8 cellular contexts compared by ENCODE assay signal in the genomic region with DNA sequence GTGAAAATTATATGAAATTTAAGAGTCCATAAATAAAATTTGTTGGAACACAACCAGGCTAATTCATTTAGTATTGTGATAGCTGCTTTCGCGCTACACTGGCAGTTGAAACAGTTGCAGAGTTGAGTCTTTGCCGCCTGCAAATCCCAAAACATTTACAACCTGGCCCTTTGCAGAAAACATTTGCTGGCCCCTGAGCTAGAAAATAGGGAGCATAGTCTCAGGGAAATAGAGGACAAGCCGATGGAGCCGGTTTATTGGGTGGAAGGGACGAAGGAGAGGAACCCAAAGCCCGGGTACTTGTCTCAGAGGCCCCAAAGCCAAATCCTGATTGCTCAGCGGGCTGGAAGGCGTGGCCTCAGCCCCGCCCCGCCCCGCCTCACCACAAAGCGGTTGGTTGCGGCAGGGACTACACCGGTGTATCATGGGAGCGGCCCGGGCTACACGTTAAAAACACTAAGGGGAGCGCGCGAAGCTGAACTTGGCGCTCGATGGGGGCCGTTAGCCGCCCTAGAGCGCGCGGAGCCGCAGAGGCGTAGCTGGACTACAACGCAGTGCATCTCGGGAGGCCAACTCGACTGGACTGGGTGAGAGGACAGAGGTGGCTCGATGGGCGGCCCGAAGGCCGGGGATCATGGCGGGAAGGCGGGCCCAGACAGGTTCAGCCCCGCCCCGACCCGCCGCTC. TPM values are rescaled to one million over a fixed set of nuclear protein-coding genes. Genes with fewer than 3 reads are reported as not detected.
DNase-seq lines count a peak whose midpoint lies in the region; ATAC-seq and TF ChIP-seq lines count a peak whose summit lies in the region.

No MANE protein-coding gene starts in this region.

- peak overlapping the region; percentile 93 for H3K4me3 Mint-ChIP-seq in activated naive CD4-positive, alpha-beta T cell treated with anti-CD3 and anti-CD28 coated beads, Interleukin-2, amount 50 U/mL, for 24 hours
- peak overlapping the region; percentile 88 for H3K4me3 Mint-ChIP-seq in glutamatergic neuron (ENCODE audit: unreplicated experiment)

- no peak for TF ChIP-seq POLR2A in testis (IDR thresholded peaks at IDR 0.05)

- no peaks in the 10 kb centered on the region for H3K27me3 Mint-ChIP-seq in activated naive CD4-positive, alpha-beta T cell treated with anti-CD3 and anti-CD28 coated beads, Interleukin-2, amount 50 U/mL, for 24 hours
- H3K27me3 Mint-ChIP-seq in glutamatergic neuron (ENCODE audit: unreplicated experiment) = peaks cover 3% of the 10 kb centered on the region

- H3K36me3 ChIP-seq in SK-N-MC (ENCODE audit: insufficient read depth, low read length) (peaks cover 13% of the 10 kb centered on the region), testis (ENCODE audit: low read depth, missing control alignments) (no peaks in the 10 kb centered on the region)

- peak overlapping the region; percentile 64; the same call in 1 of the 2 replicates for H3K4me3 ChIP-seq in GM08714 (ENCODE audit: low read length)
- H3K4me3 ChIP-seq in SK-N-MC = peak overlapping the region; percentile 94
- peak overlapping the region; percentile 78 to 83 for H3K4me3 ChIP-seq in testis

- H3K9ac ChIP-seq in SK-N-MC (ENCODE audit: insufficient read length) = peak overlapping the region; percentile 92

- H3K9me3 ChIP-seq in SK-N-MC (ENCODE audit: low read depth, low read length) = no peaks in the 10 kb centered on the region
- no peaks in the 10 kb centered on the region for H3K9me3 ChIP-seq in testis

- peak; percentile 80 for ATAC-seq in HG02588 (IDR thresholded peaks at IDR 0.05; ENCODE audit: unreplicated experiment)
- peak; percentile 97 for ATAC-seq in omental fat pad (ENCODE audit: low FRiP score)

- H3K27ac Mint-ChIP-seq in activated naive CD4-positive, alpha-beta T cell treated with anti-CD3 and anti-CD28 coated beads, Interleukin-2, amount 50 U/mL, for 24 hours = peak overlapping the region; percentile 92
- peak overlapping the region; percentile 90 for H3K27ac Mint-ChIP-seq in glutamatergic neuron (ENCODE audit: unreplicated experiment)

- H3K9me3 Mint-ChIP-seq in activated naive CD4-positive, alpha-beta T cell treated with anti-CD3 and anti-CD28 coated beads, Interleukin-2, amount 50 U/mL, for 24 hours = no peaks in the 10 kb centered on the region
- H3K9me3 Mint-ChIP-seq in glutamatergic neuron (ENCODE audit: unreplicated experiment) = peaks cover 4% of the 10 kb centered on the region

- DNase-seq in NCI-H1048 (lab: John Stamatoyannopoulos, UW) (peak; percentile 93), SK-N-MC (ENCODE audit: low read depth, low spot score) (peak; percentile 56), glutamatergic neuron (peak; percentile 88), omental fat pad (ENCODE audit: low spot score) (peak; percentile 61), testis (peak; percentile 95)

- H3K4me1 Mint-ChIP-seq in activated naive CD4-positive, alpha-beta T cell treated with anti-CD3 and anti-CD28 coated beads, Interleukin-2, amount 50 U/mL, for 24 hours = peaks cover 18% of the 10 kb centered on the region
- H3K4me1 Mint-ChIP-seq in glutamatergic neuron (ENCODE audit: low read depth, unreplicated experiment) = no peaks in the 10 kb centered on the region

- H3K27ac ChIP-seq in SK-N-MC = peak overlapping the region; percentile 93
- peak overlapping the region; percentile 91 to 93 for H3K27ac ChIP-seq in testis

- intact Hi-C loops in testis (cut with DNase I; ENCODE audit: low total_unique reads) = no loop called here

- TF ChIP-seq CTCF in glutamatergic neuron (IDR thresholded peaks at IDR 0.05; ENCODE audit: partially characterized antibody, unreplicated experiment) = no peak
- TF ChIP-seq CTCF in omental fat pad (IDR thresholded peaks at IDR 0.05) = no peak
- no peak for TF ChIP-seq CTCF in testis (IDR thresholded peaks at IDR 0.05)

- no peaks in the 10 kb centered on the region for H3K36me3 Mint-ChIP-seq in activated naive CD4-positive, alpha-beta T cell treated with anti-CD3 and anti-CD28 coated beads, Interleukin-2, amount 50 U/mL, for 24 hours
- no peaks in the 10 kb centered on the region for H3K36me3 Mint-ChIP-seq in glutamatergic neuron (ENCODE audit: unreplicated experiment)

- 3% methylated on average over 26 to 39 of the region's 43 CpGs for WGBS in testis, 2 donors

- H3K4me1 ChIP-seq in testis = peaks cover 3% of the 10 kb centered on the region

- H3K27me3 ChIP-seq in testis = no peaks in the 10 kb centered on the region

RNA-seq across cellular contexts. Expression of gene SAC3D1, which starts 0.3 kb away (rescaled TPM):
- total RNA-seq in glutamatergic neuron (ENCODE audit: unreplicated experiment) (14.4 TPM), omental fat pad (10 to 100 TPM in 2 of 4 donors, 1 to 10 TPM in 2; 4.8 to 11.8 (median 10.1) TPM), testis (10 to 100 TPM; 40.5 to 41.0 TPM)
- 63.5 TPM for polyA plus RNA-seq in testis (ENCODE audit: insufficient read depth, low read depth, low replicate concordance)

RNA-seq across cellular contexts. Expression of gene SNX15, which starts 13.4 kb away (rescaled TPM):
- 40.4 TPM for total RNA-seq in glutamatergic neuron (ENCODE audit: unreplicated experiment)
- total RNA-seq in omental fat pad = 10 to 100 TPM; 14.7 to 28.5 (median 20.0) TPM
- 10 to 100 TPM; 17.0 to 22.5 TPM for total RNA-seq in testis
- polyA plus RNA-seq in testis (ENCODE audit: insufficient read depth, low read depth, low replicate concordance) = 15.6 TPM

RNA-seq across cellular contexts. Expression of gene NAALADL1, which starts 17.7 kb away (rescaled TPM):
- total RNA-seq in glutamatergic neuron (ENCODE audit: unreplicated experiment) (1.6 TPM), omental fat pad (10 to 100 TPM; 17.0 to 39.1 (median 23.3) TPM), testis (10 to 100 TPM; 16.5 to 18.1 TPM)
- 16.0 TPM for polyA plus RNA-seq in testis (ENCODE audit: insufficient read depth, low read depth, low replicate concordance)

RNA-seq across cellular contexts. Expression of gene ARL2, which starts 26.7 kb away (rescaled TPM):
- total RNA-seq in glutamatergic neuron (ENCODE audit: unreplicated experiment) = 68.4 TPM
- total RNA-seq in omental fat pad = 100 to 1,000 TPM in 3 of 4 donors, 10 to 100 TPM in 1; 95.1 to 199 (median 160) TPM
- 100 to 1,000 TPM; 127 to 154 TPM for total RNA-seq in testis
- polyA plus RNA-seq in testis (ENCODE audit: insufficient read depth, low read depth, low replicate concordance) = 235 TPM

RNA-seq across cellular contexts. Expression of gene CDCA5, which starts 43.2 kb away (rescaled TPM):
- 7.7 TPM for total RNA-seq in glutamatergic neuron (ENCODE audit: unreplicated experiment)
- 1 to 10 TPM in 2 of 4 donors, under 1 TPM in 1, not detected in 1; 0.56 to 2.8 (median 1.4) TPM for total RNA-seq in omental fat pad
- total RNA-seq in testis = 10 to 100 TPM; 28.5 to 50.9 TPM
- 93.3 TPM for polyA plus RNA-seq in testis (ENCODE audit: insufficient read depth, low read depth, low replicate concordance)

Comparison
In these comparisons a context has a peak if more than half of its experiments do, and no peak if none do; other contexts are left out.
1. Peak in every context shown above with its lines: DNase-seq, ATAC-seq, H3K4me3 ChIP-seq and H3K27ac ChIP-seq.